ENCODE assay signal across 13 cellular contexts in genomic region chr19:34713262-34713637, GRCh38. TPM values are rescaled to one million over a fixed set of nuclear protein-coding genes. Genes with fewer than 3 reads are reported as not detected.
"Had no signal": no experiment of that assay in that cellular context is flagged by ENCODE, and none has a peak within 500 bp of the region (broad histone marks: within the 10 kb centered on the region; RNA-seq: fewer than 3 reads in every experiment).

No MANE protein-coding gene starts in this region.

- H3K27me3 ChIP-seq: Peyer's patch, SJCRH30 had no signal

- H3K4me1 ChIP-seq: Peyer's patch, SJCRH30 had no signal

- H3K9ac ChIP-seq: SK-N-SH had no signal

- H3K27ac ChIP-seq: Peyer's patch, RWPE1, SJCRH30 had no signal

- FAIRE-seq: colon had no signal

- DNase-seq: activated effector memory CD4-positive, alpha-beta T cell treated with Interleukin-2 at 50 U/mL for 16 hours; activated T-cell treated with anti-CD3 and anti-CD28 coated beads, Interleukin-2, amount 50 U/mL, for 24 hours; Right ventricle myocardium superior had no signal

- H3K9me3 ChIP-seq: SK-N-SH had no signal

- H3K36me3 ChIP-seq: Peyer's patch, SJCRH30 had no signal

- H3K4me3 Mint-ChIP-seq: activated CD8-positive, alpha-beta memory T cell treated with anti-CD3 and anti-CD28 coated beads, Interleukin-2, amount 10 ng/mL, durations not matched to agents 7 days and 5 days; activated naive CD4-positive, alpha-beta T cell treated with anti-CD3 and anti-CD28 coated beads, Interleukin-2, amount 50 U/mL, for 24 hours; activated T-cell treated with anti-CD3 and anti-CD28 coated beads, Interleukin-2, amount 50 U/mL, for 24 hours; activated T-helper 1 cell treated with anti-CD3 and anti-CD28 coated beads, Interleukin-12 subunit alpha, Interleukin-12 subunit beta, Interleukin-2, Interleukin-4 antibody, amounts not matched to agents 30 ng/mL and 10 ng/mL and 1 ng/mL, durations not matched to agents 14 hours and 24 hours and 36 hours; brain; T-helper 2 cell treated with Interferon-gamma antibody and Interleukin-4, amounts not matched to agents 5 μg/mL and 100 μg/mL, for 36 hours had no signal

- H3K4me3 ChIP-seq: Peyer's patch, SJCRH30 had no signal

- H3K4me2 ChIP-seq: SK-N-SH had no signal

- H3K27ac Mint-ChIP-seq: activated CD8-positive, alpha-beta memory T cell treated with anti-CD3 and anti-CD28 coated beads, Interleukin-2, amount 10 ng/mL, durations not matched to agents 7 days and 5 days; activated naive CD4-positive, alpha-beta T cell treated with anti-CD3 and anti-CD28 coated beads, Interleukin-2, amount 50 U/mL, for 24 hours; activated T-cell treated with anti-CD3 and anti-CD28 coated beads, Interleukin-2, amount 50 U/mL, for 24 hours; activated T-helper 1 cell treated with anti-CD3 and anti-CD28 coated beads, Interleukin-12 subunit alpha, Interleukin-12 subunit beta, Interleukin-2, Interleukin-4 antibody, amounts not matched to agents 30 ng/mL and 10 ng/mL and 1 ng/mL, durations not matched to agents 14 hours and 24 hours and 36 hours; brain; T-helper 2 cell treated with Interferon-gamma antibody and Interleukin-4, amounts not matched to agents 5 μg/mL and 100 μg/mL, for 36 hours had no signal

RNA-seq across cellular contexts. Expression of gene SCGB2B2, which starts 36.3 kb away (rescaled TPM):
- total RNA-seq: activated T-helper 1 cell treated with anti-CD3 and anti-CD28 coated beads, Interleukin-12 subunit alpha, Interleukin-12 subunit beta, Interleukin-2, Interleukin-4 antibody, amounts not matched to agents 30 ng/mL and 10 ng/mL and 1 ng/mL, durations not matched to agents 14 hours and 24 hours and 36 hours; SJCRH30 had no signal
